In the genomic region with DNA sequence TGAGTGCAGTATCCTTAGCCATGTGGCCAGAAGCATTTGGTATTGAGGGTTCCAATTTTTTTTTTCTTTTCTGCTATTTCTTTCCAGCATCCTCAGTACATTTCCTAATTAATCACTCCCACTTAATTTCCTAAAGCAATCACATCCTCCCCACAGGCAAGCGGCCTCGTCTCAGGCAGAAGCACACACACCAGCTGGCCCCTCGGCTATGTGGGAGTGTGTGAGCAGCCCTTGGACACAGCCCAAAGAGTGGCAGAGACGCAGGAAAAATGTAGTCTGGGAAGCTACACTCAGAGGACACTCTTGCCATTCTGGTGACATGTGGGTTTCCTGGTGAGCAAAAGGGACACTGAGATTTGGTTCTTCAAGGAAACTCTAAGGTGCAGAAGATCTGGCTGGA, we compare ENCODE assay signal across 20 cellular contexts. TPM values are rescaled to one million over a fixed set of nuclear protein-coding genes. Genes with fewer than 3 reads are reported as not detected.
DNase-seq lines count a peak whose midpoint lies in the region; ATAC-seq, FAIRE-seq and TF ChIP-seq lines count a peak whose summit lies in the region.
"Had no signal": no experiment of that assay in that cellular context is flagged by ENCODE, and none has a peak within 500 bp of the region (broad histone marks: within the 10 kb centered on the region; RNA-seq: fewer than 3 reads in every experiment).

No MANE protein-coding gene starts in this region.

- no peak overlapping the region for H3K4me3 ChIP-seq in testis
- H3K4me3 ChIP-seq: MG63, SJCRH30 had no signal

- no peak overlapping the region for H3K27ac Mint-ChIP-seq in activated naive CD4-positive, alpha-beta T cell treated with anti-CD3 and anti-CD28 coated beads, Interleukin-2, amount 10 ng/mL, durations not matched to agents 7 days and 5 days
- H3K27ac Mint-ChIP-seq: H9 had no signal

- CTCF ChIA-PET in activated naive CD4-positive, alpha-beta T cell treated with anti-CD3 and anti-CD28 coated beads, Interleukin-2, amount 10 ng/mL, durations not matched to agents 7 days and 5 days (lab: Charles Lee) = no interaction called here

- WGBS in testis, 2 donors = 33 to 54% methylated on average over 4 of the region's 4 CpGs

- no peaks in the 10 kb centered on the region for H3K27me3 Mint-ChIP-seq in activated naive CD4-positive, alpha-beta T cell treated with anti-CD3 and anti-CD28 coated beads, Interleukin-2, amount 10 ng/mL, durations not matched to agents 7 days and 5 days

- H3K36me3 Mint-ChIP-seq in activated naive CD4-positive, alpha-beta T cell treated with anti-CD3 and anti-CD28 coated beads, Interleukin-2, amount 10 ng/mL, durations not matched to agents 7 days and 5 days = no peaks in the 10 kb centered on the region

- H3K9me3 Mint-ChIP-seq in activated naive CD4-positive, alpha-beta T cell treated with anti-CD3 and anti-CD28 coated beads, Interleukin-2, amount 10 ng/mL, durations not matched to agents 7 days and 5 days = peaks cover 2% of the 10 kb centered on the region
- H3K9me3 Mint-ChIP-seq: H9 had no signal

- TF ChIP-seq CTCF in testis (IDR thresholded peaks at IDR 0.05) = no peak

- H3K4me1 ChIP-seq in testis = no peaks in the 10 kb centered on the region
- H3K4me1 ChIP-seq: SJCRH30 had no signal

- H3K36me3 ChIP-seq in testis (ENCODE audit: low read depth, missing control alignments) = no peaks in the 10 kb centered on the region
- H3K36me3 ChIP-seq: MG63, SJCRH30 had no signal

- H3K4me1 Mint-ChIP-seq in activated naive CD4-positive, alpha-beta T cell treated with anti-CD3 and anti-CD28 coated beads, Interleukin-2, amount 10 ng/mL, durations not matched to agents 7 days and 5 days = no peaks in the 10 kb centered on the region

- no peak overlapping the region for H3K27ac ChIP-seq in testis
- H3K27ac ChIP-seq: 22Rv1, C4-2B, KMS-11, SJCRH30 had no signal

- intact Hi-C loops in testis (cut with DNase I; ENCODE audit: low total_unique reads) = no loop called here

- H3K9me3 ChIP-seq in testis = no peaks in the 10 kb centered on the region
- H3K9me3 ChIP-seq: MG63, SJCRH30 had no signal

- no peak for TF ChIP-seq POLR2A in testis (IDR thresholded peaks at IDR 0.05)

- peak; percentile 72 for DNase-seq in DMS 273 (lab: John Stamatoyannopoulos, UW; ENCODE audit: unreplicated experiment)
- DNase-seq in DMS 273 treated with DMSO at 0.1 percent for 48 hours (lab: John Stamatoyannopoulos, UW) = no peak
- peak in 33 of 56 donors; percentile 5 to 73 (median 30) for DNase-seq in amygdala (lab: John Stamatoyannopoulos, UW)
- DNase-seq in middle frontal gyrus (ENCODE audit: extremely low spot score, low spot score) = peak; percentile 71
- peak; percentile 57 for DNase-seq in testis
- no peak for DNase-seq in GM19239 (ENCODE audit: insufficient read length, low spot score)
- DNase-seq in activated naive CD4-positive, alpha-beta T cell treated with anti-CD3 and anti-CD28 coated beads, Interleukin-2, amount 10 ng/mL, durations not matched to agents 7 days and 5 days = no peak
- DNase-seq: H9, MG63, NCI-H1092 treated with DMSO at 0.1 percent for 48 hours, NCI-H1930, NCI-H510A treated with DMSO at 0.1 percent for 48 hours, RPMI8226, SJCRH30 had no signal

- ATAC-seq in GM18907 (IDR thresholded peaks at IDR 0.05; ENCODE audit: unreplicated experiment) = no peak
- ATAC-seq: HepG2 had no signal

- no peak for FAIRE-seq in GM19239 (lab: Jason Lieb, UNC)
- FAIRE-seq: GM18507, HepG2 had no signal

- H3K27me3 ChIP-seq in testis = no peaks in the 10 kb centered on the region
- H3K27me3 ChIP-seq: MG63, SJCRH30 had no signal

- H3K4me3 Mint-ChIP-seq in activated naive CD4-positive, alpha-beta T cell treated with anti-CD3 and anti-CD28 coated beads, Interleukin-2, amount 10 ng/mL, durations not matched to agents 7 days and 5 days = no peak overlapping the region
- H3K4me3 Mint-ChIP-seq: H9 had no signal

RNA-seq across cellular contexts. Expression of a gene that starts 20.7 kb away (rescaled TPM):
- total RNA-seq in testis = 1 to 10 TPM; 4.8 to 7.8 TPM
- polyA plus RNA-seq in testis (ENCODE audit: insufficient read depth, low read depth, low replicate concordance) = 23.2 TPM
- total RNA-seq: HepG2 had no signal
- polyA plus RNA-seq: HepG2 had no signal

Comparison
In these comparisons a context has a peak if more than half of its experiments do, and no peak if none do; other contexts are left out.
1. DNase-seq: peak in DMS 273 (single experiment), amygdala (33 of 56), middle frontal gyrus (single experiment) and testis (single experiment); none in DMS 273 treated with DMSO at 0.1 percent for 48 hours (single experiment), GM19239 (single experiment) and activated naive CD4-positive, alpha-beta T cell treated with anti-CD3 and anti-CD28 coated beads, Interleukin-2, amount 10 ng/mL, durations not matched to agents 7 days and 5 days (single experiment).